ENCODE assay signal across 12 cellular contexts in the genomic region with DNA sequence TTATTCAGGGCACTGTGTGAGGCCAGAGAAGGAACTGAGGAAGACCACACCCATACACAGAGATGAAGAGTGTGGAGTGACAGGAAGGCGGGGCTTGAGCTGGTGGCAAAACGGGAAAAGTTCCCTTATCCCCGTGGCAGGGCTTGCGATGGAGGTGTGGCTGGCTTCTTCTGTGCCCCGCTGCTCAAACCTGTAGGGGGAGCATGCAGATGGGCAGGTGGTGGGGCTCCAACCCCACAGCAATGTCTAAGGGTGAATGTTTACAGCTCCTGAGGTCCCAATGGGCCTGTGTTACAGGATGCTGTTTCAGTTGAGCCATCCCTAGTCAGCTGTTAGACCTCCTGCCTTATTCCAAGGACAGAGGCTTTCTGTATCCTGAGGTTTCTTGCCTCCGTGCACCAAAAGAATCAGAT.
DNase-seq lines count a peak whose midpoint lies in the region; ATAC-seq and TF ChIP-seq lines count a peak whose summit lies in the region.
"Had no signal": no experiment of that assay in that cellular context is flagged by ENCODE, and none has a peak within 500 bp of the region (broad histone marks: within the 10 kb centered on the region; RNA-seq: fewer than 3 reads in every experiment).

No MANE protein-coding gene starts in this region.

- H3K27ac ChIP-seq in HUES6 (ENCODE audit: low read depth, low read length) (no peak overlapping the region), colonic mucosa (peak overlapping the region; percentile 92), mesendoderm (ENCODE audit: low read depth, low read length) (no peak overlapping the region)
- H3K27ac ChIP-seq in CD4-positive, alpha-beta T cell (ENCODE audit: low read depth, low read length), result no peak overlapping the region
- H3K27ac ChIP-seq: SJSA1 had no signal

- POLR2A ChIA-PET in CD4-positive, alpha-beta T cell (lab: Charles Lee), result no interaction called here

- peaks cover 23% of the 10 kb centered on the region for H3K27me3 ChIP-seq in HUES6 (ENCODE audit: control insufficient read depth, insufficient read depth, low read length)
- no peaks in the 10 kb centered on the region for H3K27me3 ChIP-seq in colonic mucosa
- H3K27me3 ChIP-seq in mesendoderm (ENCODE audit: insufficient read depth, low read length, poor library complexity), result no peaks in the 10 kb centered on the region
- H3K27me3 ChIP-seq in CD4-positive, alpha-beta T cell (ENCODE audit: control insufficient read depth, insufficient read depth, low read length), result no peaks in the 10 kb centered on the region
- H3K27me3 ChIP-seq: SJSA1 had no signal

- DNase-seq in CD1c-positive myeloid dendritic cell (ENCODE audit: extremely low spot score), result peak; percentile 44
- DNase-seq in colonic mucosa, result peak; percentile 79
- peak; percentile 50 for DNase-seq in mesendoderm
- no peak for DNase-seq in CD4-positive, alpha-beta T cell
- DNase-seq in activated T-helper 1 cell treated with anti-CD3 and anti-CD28 coated beads, Interleukin-12 subunit alpha, Interleukin-12 subunit beta, Interleukin-2, Interleukin-4 antibody, amounts not matched to agents 30 ng/mL and 10 ng/mL and 1 ng/mL, durations not matched to agents 14 hours and 24 hours and 36 hours (ENCODE audit: low spot score), result no peak
- no peak for DNase-seq in NCI-H2107 treated with DMSO at 0.1 percent for 48 hours (lab: John Stamatoyannopoulos, UW; ENCODE audit: unreplicated experiment)
- no peak for DNase-seq in GM19240 (ENCODE audit: insufficient read length, low spot score)
- DNase-seq: stimulated activated naive CD8-positive, alpha-beta T cell treated with anti-CD3 and anti-CD28 coated beads, Interleukin-15, Interleukin-2, amounts not matched to agents 100 U/mL and 50 U/mL, for 24 hours had no signal

- TF ChIP-seq CTCF in colonic mucosa (IDR thresholded peaks at IDR 0.05), result no peak
- no peak for TF ChIP-seq CTCF in CD4-positive, alpha-beta T cell (IDR thresholded peaks at IDR 0.05)

- no CpG with 5 or more reads among the region's 6 CpGs for WGBS in mesendoderm (ENCODE audit: extremely low coverage, insufficient coverage, low lambda C conversion rate)

- H3K4me1 Mint-ChIP-seq in CD4-positive, alpha-beta T cell (ENCODE audit: low read depth), result peaks cover 6% of the 10 kb centered on the region
- peaks cover 31% of the 10 kb centered on the region for H3K4me1 Mint-ChIP-seq in activated T-helper 1 cell treated with anti-CD3 and anti-CD28 coated beads, Interleukin-12 subunit alpha, Interleukin-12 subunit beta, Interleukin-2, Interleukin-4 antibody, amounts not matched to agents 30 ng/mL and 10 ng/mL and 1 ng/mL, durations not matched to agents 14 hours and 24 hours and 36 hours (ENCODE audit: low read depth)
- H3K4me1 Mint-ChIP-seq: B cell had no signal

- no peak overlapping the region for H2BK120ac ChIP-seq in mesendoderm (ENCODE audit: low read depth, low read length)

- H4K8ac ChIP-seq in mesendoderm (ENCODE audit: low read depth, low read length), result no peak overlapping the region

- H3K4me3 ChIP-seq in HUES6 (ENCODE audit: low read depth, low read length) (peak overlapping the region; percentile 22), colonic mucosa (no peak overlapping the region), mesendoderm (ENCODE audit: low read length) (no peak overlapping the region)
- H3K4me3 ChIP-seq: SJSA1 had no signal

- H3K4me2 ChIP-seq in mesendoderm (ENCODE audit: low read length), result no peak overlapping the region

- H4K5ac ChIP-seq in mesendoderm (ENCODE audit: low read length), result no peak overlapping the region

- H3K4me3 Mint-ChIP-seq in CD4-positive, alpha-beta T cell, result no peak overlapping the region
- no peak overlapping the region for H3K4me3 Mint-ChIP-seq in activated T-helper 1 cell treated with anti-CD3 and anti-CD28 coated beads, Interleukin-12 subunit alpha, Interleukin-12 subunit beta, Interleukin-2, Interleukin-4 antibody, amounts not matched to agents 30 ng/mL and 10 ng/mL and 1 ng/mL, durations not matched to agents 14 hours and 24 hours and 36 hours
- H3K4me3 Mint-ChIP-seq: B cell, mesothelial cell of epicardium had no signal

- no peak overlapping the region for H2AK5ac ChIP-seq in mesendoderm (ENCODE audit: low read length)

- H3K9me3 ChIP-seq in HUES6 (ENCODE audit: control insufficient read depth, insufficient read depth, low read depth, low read length), result peaks cover 3% of the 10 kb centered on the region; the same call in 1 of the 2 replicates
- no peaks in the 10 kb centered on the region for H3K9me3 ChIP-seq in colonic mucosa
- peaks cover 6% of the 10 kb centered on the region for H3K9me3 ChIP-seq in CD4-positive, alpha-beta T cell (ENCODE audit: control insufficient read depth, low read length)
- H3K9me3 ChIP-seq: SJSA1 had no signal

- H3K79me1 ChIP-seq in mesendoderm (ENCODE audit: low read length), result no peaks in the 10 kb centered on the region

- no peak overlapping the region for H3K56ac ChIP-seq in mesendoderm (ENCODE audit: low read length)

- CTCF ChIA-PET in CD4-positive, alpha-beta T cell (lab: Charles Lee), result no interaction called here

- H3K36me3 Mint-ChIP-seq in CD4-positive, alpha-beta T cell (ENCODE audit: low read depth), result no peaks in the 10 kb centered on the region
- H3K36me3 Mint-ChIP-seq in activated T-helper 1 cell treated with anti-CD3 and anti-CD28 coated beads, Interleukin-12 subunit alpha, Interleukin-12 subunit beta, Interleukin-2, Interleukin-4 antibody, amounts not matched to agents 30 ng/mL and 10 ng/mL and 1 ng/mL, durations not matched to agents 14 hours and 24 hours and 36 hours (ENCODE audit: low read depth), result peaks cover 3% of the 10 kb centered on the region

- intact Hi-C loops in colonic mucosa (cut with DNase I), result no loop called here
- intact Hi-C loops in CD4-positive, alpha-beta T cell (cut with DNase I, micrococcal nuclease), result no loop called here
- intact Hi-C loops in activated T-helper 1 cell treated with anti-CD3 and anti-CD28 coated beads, Interleukin-12 subunit alpha, Interleukin-12 subunit beta, Interleukin-2, Interleukin-4 antibody, amounts not matched to agents 30 ng/mL and 10 ng/mL and 1 ng/mL, durations not matched to agents 14 hours and 24 hours and 36 hours (cut with micrococcal nuclease), result no loop called here

- peak overlapping the region; percentile 6 for H3K9ac ChIP-seq in HUES6 (ENCODE audit: low read length)
- peak overlapping the region; percentile 42 to 79 for H3K9ac ChIP-seq in colonic mucosa (ENCODE audit: low read depth in 2 of 2, low read length in 2 of 2)
- H3K9ac ChIP-seq in mesendoderm (ENCODE audit: low read length), result no peak overlapping the region

- H3K27ac Mint-ChIP-seq in CD4-positive, alpha-beta T cell, result no peak overlapping the region
- no peak overlapping the region for H3K27ac Mint-ChIP-seq in activated T-helper 1 cell treated with anti-CD3 and anti-CD28 coated beads, Interleukin-12 subunit alpha, Interleukin-12 subunit beta, Interleukin-2, Interleukin-4 antibody, amounts not matched to agents 30 ng/mL and 10 ng/mL and 1 ng/mL, durations not matched to agents 14 hours and 24 hours and 36 hours
- H3K27ac Mint-ChIP-seq: B cell had no signal

- ATAC-seq in CD4-positive, alpha-beta T cell (ENCODE audit: poor library complexity), result no peak
- ATAC-seq: stimulated activated naive CD8-positive, alpha-beta T cell treated with anti-CD3 and anti-CD28 coated beads, Interleukin-15, Interleukin-2, amounts not matched to agents 100 U/mL and 50 U/mL, for 24 hours had no signal

- no peaks in the 10 kb centered on the region for H3K79me2 ChIP-seq in mesendoderm (ENCODE audit: control insufficient read depth, insufficient read depth, low read length)

- H3K36me3 ChIP-seq in HUES6 (ENCODE audit: control insufficient read depth, insufficient read depth, low read length), result no peaks in the 10 kb centered on the region
- no peaks in the 10 kb centered on the region for H3K36me3 ChIP-seq in colonic mucosa
- H3K36me3 ChIP-seq in mesendoderm (ENCODE audit: control insufficient read depth, insufficient read depth, low read length), result no peaks in the 10 kb centered on the region
- H3K36me3 ChIP-seq: SJSA1 had no signal

- no peaks in the 10 kb centered on the region for H3K9me3 Mint-ChIP-seq in CD4-positive, alpha-beta T cell
- H3K9me3 Mint-ChIP-seq in activated T-helper 1 cell treated with anti-CD3 and anti-CD28 coated beads, Interleukin-12 subunit alpha, Interleukin-12 subunit beta, Interleukin-2, Interleukin-4 antibody, amounts not matched to agents 30 ng/mL and 10 ng/mL and 1 ng/mL, durations not matched to agents 14 hours and 24 hours and 36 hours, result peaks cover 24% of the 10 kb centered on the region

- no peak overlapping the region for H2BK15ac ChIP-seq in mesendoderm (replicated peaks; ENCODE audit: low read depth)

- no peak overlapping the region for H3K4ac ChIP-seq in mesendoderm (ENCODE audit: low read depth, low read length)

- H3K4me1 ChIP-seq in HUES6 (ENCODE audit: control insufficient read depth, insufficient read depth, low read length) (peaks cover 41% of the 10 kb centered on the region), colonic mucosa (peaks cover 26% of the 10 kb centered on the region), mesendoderm (ENCODE audit: control insufficient read depth, low read depth, low read length) (peaks cover 3% of the 10 kb centered on the region)

- H3K23ac ChIP-seq in mesendoderm (ENCODE audit: low read length), result no peak overlapping the region

- no peaks in the 10 kb centered on the region for H3K27me3 Mint-ChIP-seq in CD4-positive, alpha-beta T cell
- peaks cover 3% of the 10 kb centered on the region for H3K27me3 Mint-ChIP-seq in activated T-helper 1 cell treated with anti-CD3 and anti-CD28 coated beads, Interleukin-12 subunit alpha, Interleukin-12 subunit beta, Interleukin-2, Interleukin-4 antibody, amounts not matched to agents 30 ng/mL and 10 ng/mL and 1 ng/mL, durations not matched to agents 14 hours and 24 hours and 36 hours (ENCODE audit: insufficient read depth)

- H3K18ac ChIP-seq in mesendoderm (ENCODE audit: low read length), result no peak overlapping the region

- no peak overlapping the region for H2BK5ac ChIP-seq in mesendoderm (ENCODE audit: low read length)

Comparison
In these comparisons a context has a peak if more than half of its experiments do, and no peak if none do; other contexts are left out.
1. DNase-seq: peak in CD1c-positive myeloid dendritic cell (single experiment), colonic mucosa (single experiment) and mesendoderm (single experiment); none in CD4-positive, alpha-beta T cell (0 of 10), activated T-helper 1 cell treated with anti-CD3 and anti-CD28 coated beads, Interleukin-12 subunit alpha, Interleukin-12 subunit beta, Interleukin-2, Interleukin-4 antibody, amounts not matched to agents 30 ng/mL and 10 ng/mL and 1 ng/mL, durations not matched to agents 14 hours and 24 hours and 36 hours (single experiment), NCI-H2107 treated with DMSO at 0.1 percent for 48 hours (single experiment) and GM19240 (single experiment).